In genomic region chr16:57045694-57046381, GRCh38 we compare ENCODE assay signal across 1 cellular context.
TF ChIP-seq lines count a peak whose summit lies in the region.

No MANE protein-coding gene starts in this region.

TF ChIP-seq in HepG2, 621 proteins besides CTCF, POLR2A, EP300 and RAD21 (continued from another document and continues in another):
- TF ChIP-seq KIAA2018 (CRISPR knock-in tag; IDR thresholded peaks at IDR 0.05; ENCODE audit: borderline replicate concordance) (no peak), ZNF761 (CRISPR knock-in tag; conservative IDR thresholded peaks at IDR 0.05) (no peak), ETV6 (CRISPR knock-in tag; conservative IDR thresholded peaks at IDR 0.05) (0 out of 2 replicates have a peak, but pooled peaks have one; percentile 23), ZNF746 (CRISPR knock-in tag; IDR thresholded peaks at IDR 0.05) (no peak), RXRB (CRISPR knock-in tag; IDR thresholded peaks at IDR 0.05; ENCODE audit: borderline replicate concordance) (peak; percentile 54; the same call in 1 of the 2 replicates), SKI (IDR thresholded peaks at IDR 0.05; ENCODE audit: partially characterized antibody) (no peak), ZNF343 (CRISPR knock-in tag; IDR thresholded peaks at IDR 0.05) (0 out of 2 replicates have a peak, but pooled peaks have one; percentile 36), FLYWCH1 (CRISPR knock-in tag; IDR thresholded peaks at IDR 0.05) (no peak), FOXP1 (IDR thresholded peaks at IDR 0.05) (no peak), FOXP1 (CRISPR knock-in tag; IDR thresholded peaks at IDR 0.05) (peak; percentile 63; the same call in 1 of the 2 replicates), ZNF256 (CRISPR knock-in tag; conservative IDR thresholded peaks at IDR 0.05) (no peak), FOXA1 (IDR thresholded peaks at IDR 0.05) (no peak), FOXA1 (CRISPR knock-in tag; IDR thresholded peaks at IDR 0.05) (peak; percentile 68), FOSL1 (CRISPR knock-in tag; IDR thresholded peaks at IDR 0.05; ENCODE audit: borderline replicate concordance) (no peak), MED1 (CRISPR knock-in tag; IDR thresholded peaks at IDR 0.05) (peak; percentile 49; the same call in 1 of the 2 replicates), RBM39 (IDR thresholded peaks at IDR 0.05; ENCODE audit: low read depth, low read length, poor library complexity, severe bottlenecking) (no peak), TARDBP (CRISPR knock-in tag; IDR thresholded peaks at IDR 0.05) (no peak; the same call in 1 of the 2 replicates), ZMYM4 (CRISPR knock-in tag; IDR thresholded peaks at IDR 0.05) (0 out of 2 replicates have a peak, but pooled peaks have one; percentile 41), KAT7 (CRISPR knock-in tag; IDR thresholded peaks at IDR 0.05; ENCODE audit: borderline replicate concordance) (no peak), MYC (CRISPR knock-in tag; IDR thresholded peaks at IDR 0.05; ENCODE audit: borderline replicate concordance) (peak; percentile 49; the same call in 1 of the 2 replicates), MAFK (conservative IDR thresholded peaks at IDR 0.05 in 1 of 2, IDR thresholded peaks at IDR 0.05 in 1 of 2; ENCODE audit: low read length in 2 of 2) (no peak), SOX6 (IDR thresholded peaks at IDR 0.05) (no peak), SOX6 (CRISPR knock-in tag; IDR thresholded peaks at IDR 0.05) (peak; percentile 52), ZSCAN30 (CRISPR knock-in tag; IDR thresholded peaks at IDR 0.05) (no peak), ZNF430 (CRISPR knock-in tag; IDR thresholded peaks at IDR 0.05) (0 out of 2 replicates have a peak, but pooled peaks have one; percentile 61), KLF16 (CRISPR knock-in tag; IDR thresholded peaks at IDR 0.05) (no peak), ZSCAN25 (CRISPR knock-in tag; IDR thresholded peaks at IDR 0.05) (0 out of 2 replicates have a peak, but pooled peaks have one; percentile 48), ATF7-NPFF (CRISPR knock-in tag; IDR thresholded peaks at IDR 0.05; ENCODE audit: low read depth) (no peak), PATZ1 (CRISPR knock-in tag; IDR thresholded peaks at IDR 0.05) (peak; percentile 58; the same call in 1 of the 2 replicates), SMC3 (IDR thresholded peaks at IDR 0.05; ENCODE audit: low read length) (peak; percentile 76), TBL1XR1 (IDR thresholded peaks at IDR 0.05; ENCODE audit: borderline replicate concordance, low read length, partially characterized antibody) (no peak), CCDC6 (CRISPR knock-in tag; IDR thresholded peaks at IDR 0.05) (no peak), SNRNP70 (IDR thresholded peaks at IDR 0.05; ENCODE audit: low read depth, low read length) (no peak)
- TF ChIP-seq, protein P1, sequence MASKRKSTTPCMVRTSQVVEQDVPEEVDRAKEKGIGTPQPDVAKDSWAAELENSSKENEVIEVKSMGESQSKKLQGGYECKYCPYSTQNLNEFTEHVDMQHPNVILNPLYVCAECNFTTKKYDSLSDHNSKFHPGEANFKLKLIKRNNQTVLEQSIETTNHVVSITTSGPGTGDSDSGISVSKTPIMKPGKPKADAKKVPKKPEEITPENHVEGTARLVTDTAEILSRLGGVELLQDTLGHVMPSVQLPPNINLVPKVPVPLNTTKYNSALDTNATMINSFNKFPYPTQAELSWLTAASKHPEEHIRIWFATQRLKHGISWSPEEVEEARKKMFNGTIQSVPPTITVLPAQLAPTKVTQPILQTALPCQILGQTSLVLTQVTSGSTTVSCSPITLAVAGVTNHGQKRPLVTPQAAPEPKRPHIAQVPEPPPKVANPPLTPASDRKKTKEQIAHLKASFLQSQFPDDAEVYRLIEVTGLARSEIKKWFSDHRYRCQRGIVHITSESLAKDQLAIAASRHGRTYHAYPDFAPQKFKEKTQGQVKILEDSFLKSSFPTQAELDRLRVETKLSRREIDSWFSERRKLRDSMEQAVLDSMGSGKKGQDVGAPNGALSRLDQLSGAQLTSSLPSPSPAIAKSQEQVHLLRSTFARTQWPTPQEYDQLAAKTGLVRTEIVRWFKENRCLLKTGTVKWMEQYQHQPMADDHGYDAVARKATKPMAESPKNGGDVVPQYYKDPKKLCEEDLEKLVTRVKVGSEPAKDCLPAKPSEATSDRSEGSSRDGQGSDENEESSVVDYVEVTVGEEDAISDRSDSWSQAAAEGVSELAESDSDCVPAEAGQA (IDR thresholded peaks at IDR 0.05; ENCODE audit: low read depth): no peak
- TF ChIP-seq, protein P1 (CRISPR knock-in tag; IDR thresholded peaks at IDR 0.05; ENCODE audit: borderline replicate concordance): no peak
- TF ChIP-seq, protein P2, sequence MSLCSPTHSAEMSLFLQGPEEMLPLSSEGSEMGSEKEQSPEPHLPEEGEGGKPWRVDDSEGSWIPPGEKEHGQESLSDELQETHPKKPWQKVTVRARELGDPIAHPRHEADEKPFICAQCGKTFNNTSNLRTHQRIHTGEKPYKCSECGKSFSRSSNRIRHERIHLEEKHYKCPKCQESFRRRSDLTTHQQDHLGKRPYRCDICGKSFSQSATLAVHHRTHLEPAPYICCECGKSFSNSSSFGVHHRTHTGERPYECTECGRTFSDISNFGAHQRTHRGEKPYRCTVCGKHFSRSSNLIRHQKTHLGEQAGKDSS (CRISPR knock-in tag; IDR thresholded peaks at IDR 0.05; ENCODE audit: borderline replicate concordance, low read depth): peak; percentile 49; the same call in 1 of the 2 replicates
- TF ChIP-seq, protein P3, sequence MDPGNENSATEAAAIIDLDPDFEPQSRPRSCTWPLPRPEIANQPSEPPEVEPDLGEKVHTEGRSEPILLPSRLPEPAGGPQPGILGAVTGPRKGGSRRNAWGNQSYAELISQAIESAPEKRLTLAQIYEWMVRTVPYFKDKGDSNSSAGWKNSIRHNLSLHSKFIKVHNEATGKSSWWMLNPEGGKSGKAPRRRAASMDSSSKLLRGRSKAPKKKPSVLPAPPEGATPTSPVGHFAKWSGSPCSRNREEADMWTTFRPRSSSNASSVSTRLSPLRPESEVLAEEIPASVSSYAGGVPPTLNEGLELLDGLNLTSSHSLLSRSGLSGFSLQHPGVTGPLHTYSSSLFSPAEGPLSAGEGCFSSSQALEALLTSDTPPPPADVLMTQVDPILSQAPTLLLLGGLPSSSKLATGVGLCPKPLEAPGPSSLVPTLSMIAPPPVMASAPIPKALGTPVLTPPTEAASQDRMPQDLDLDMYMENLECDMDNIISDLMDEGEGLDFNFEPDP (CRISPR knock-in tag; conservative IDR thresholded peaks at IDR 0.05): no peak
- TF ChIP-seq, protein P4, sequence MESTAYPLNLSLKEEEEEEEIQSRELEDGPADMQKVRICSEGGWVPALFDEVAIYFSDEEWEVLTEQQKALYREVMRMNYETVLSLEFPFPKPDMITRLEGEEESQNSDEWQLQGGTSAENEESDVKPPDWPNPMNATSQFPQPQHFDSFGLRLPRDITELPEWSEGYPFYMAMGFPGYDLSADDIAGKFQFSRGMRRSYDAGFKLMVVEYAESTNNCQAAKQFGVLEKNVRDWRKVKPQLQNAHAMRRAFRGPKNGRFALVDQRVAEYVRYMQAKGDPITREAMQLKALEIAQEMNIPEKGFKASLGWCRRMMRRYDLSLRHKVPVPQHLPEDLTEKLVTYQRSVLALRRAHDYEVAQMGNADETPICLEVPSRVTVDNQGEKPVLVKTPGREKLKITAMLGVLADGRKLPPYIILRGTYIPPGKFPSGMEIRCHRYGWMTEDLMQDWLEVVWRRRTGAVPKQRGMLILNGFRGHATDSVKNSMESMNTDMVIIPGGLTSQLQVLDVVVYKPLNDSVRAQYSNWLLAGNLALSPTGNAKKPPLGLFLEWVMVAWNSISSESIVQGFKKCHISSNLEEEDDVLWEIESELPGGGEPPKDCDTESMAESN (CRISPR knock-in tag; conservative IDR thresholded peaks at IDR 0.05): no peak; the same call in 1 of the 2 replicates
- TF ChIP-seq, protein P5, sequence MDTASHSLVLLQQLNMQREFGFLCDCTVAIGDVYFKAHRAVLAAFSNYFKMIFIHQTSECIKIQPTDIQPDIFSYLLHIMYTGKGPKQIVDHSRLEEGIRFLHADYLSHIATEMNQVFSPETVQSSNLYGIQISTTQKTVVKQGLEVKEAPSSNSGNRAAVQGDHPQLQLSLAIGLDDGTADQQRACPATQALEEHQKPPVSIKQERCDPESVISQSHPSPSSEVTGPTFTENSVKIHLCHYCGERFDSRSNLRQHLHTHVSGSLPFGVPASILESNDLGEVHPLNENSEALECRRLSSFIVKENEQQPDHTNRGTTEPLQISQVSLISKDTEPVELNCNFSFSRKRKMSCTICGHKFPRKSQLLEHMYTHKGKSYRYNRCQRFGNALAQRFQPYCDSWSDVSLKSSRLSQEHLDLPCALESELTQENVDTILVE (CRISPR knock-in tag; IDR thresholded peaks at IDR 0.05): 0 out of 2 replicates have a peak, but pooled peaks have one; percentile 22
